1 cellular context compared by ENCODE assay signal in the genomic region with DNA sequence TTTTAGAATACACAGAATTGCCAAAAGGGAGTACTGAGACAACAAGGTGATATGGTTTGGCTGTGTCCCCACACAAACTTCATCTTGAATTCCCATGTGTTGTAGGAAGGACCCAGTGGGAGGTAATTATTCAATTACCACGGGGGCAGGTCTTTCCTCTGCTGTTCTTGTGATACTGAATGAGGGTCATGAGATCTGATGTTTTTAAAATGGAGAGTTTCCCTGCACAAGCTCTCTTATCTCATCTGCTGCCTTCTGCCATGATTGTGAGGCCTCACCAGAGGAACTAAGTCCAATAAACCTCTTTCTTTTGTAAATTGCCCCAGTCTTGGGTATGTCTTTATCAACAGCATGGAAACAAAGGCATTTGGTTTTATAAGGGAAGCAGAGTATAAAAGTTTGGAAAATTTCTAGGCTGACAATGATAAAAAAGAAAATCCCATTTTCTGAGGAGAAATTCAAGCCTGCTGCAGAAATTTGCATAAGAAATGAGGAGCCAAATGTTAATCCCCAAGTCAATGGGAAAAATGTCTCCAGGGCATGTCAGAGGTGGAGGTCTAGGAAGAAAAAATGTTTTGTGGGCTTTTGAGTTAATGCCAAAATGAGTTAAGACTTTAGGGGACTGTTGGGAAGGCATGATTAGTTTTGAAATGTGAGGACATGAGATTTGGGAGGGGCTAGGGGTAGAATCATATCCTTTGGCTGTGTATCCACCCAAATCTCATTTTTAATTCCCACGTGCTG.
TF ChIP-seq lines count a peak whose summit lies in the region.

No MANE protein-coding gene starts in this region.

TF ChIP-seq in H1, 55 proteins besides CTCF, POLR2A, EP300 and RAD21:
- no peak for TF ChIP-seq SAP30 (IDR thresholded peaks at IDR 0.05; ENCODE audit: insufficient read depth, insufficient replicate concordance, low read length)
- no peak for TF ChIP-seq SIN3A (conservative IDR thresholded peaks at IDR 0.05 in 1 of 2, IDR thresholded peaks at IDR 0.05 in 1 of 2; ENCODE audit: low read depth in 1 of 2, low read length in 2 of 2)
- no peak for TF ChIP-seq SP4 (IDR thresholded peaks at IDR 0.05; ENCODE audit: low read length)
- TF ChIP-seq ATF2 (IDR thresholded peaks at IDR 0.05; ENCODE audit: low read length), result no peak
- TF ChIP-seq BRCA1 (IDR thresholded peaks at IDR 0.05; ENCODE audit: low read depth, low read length), result no peak
- no peak for TF ChIP-seq SP1 (IDR thresholded peaks at IDR 0.05; ENCODE audit: low read depth, low read length)
- no peak for TF ChIP-seq JUND (IDR thresholded peaks at IDR 0.05; ENCODE audit: low read length)
- TF ChIP-seq TAF1 (IDR thresholded peaks at IDR 0.05; ENCODE audit: low read depth, low read length), result no peak
- no peak for TF ChIP-seq BACH1 (IDR thresholded peaks at IDR 0.05; ENCODE audit: low read length)
- no peak for TF ChIP-seq ATF3 (IDR thresholded peaks at IDR 0.05; ENCODE audit: insufficient read depth, low read depth, low read length)
- TF ChIP-seq CEBPB (IDR thresholded peaks at IDR 0.05; ENCODE audit: low read depth, low read length), result no peak
- no peak for TF ChIP-seq KDM1A (IDR thresholded peaks at IDR 0.05; ENCODE audit: borderline replicate concordance, low read length)
- TF ChIP-seq ASH2L (IDR thresholded peaks at IDR 0.05; ENCODE audit: low read length), result no peak
